ENCODE assay signal across 21 cellular contexts in genomic region chr17:83179378-83179777, GRCh38.
A peak's percentile ranks its signal among the peaks of the same experiment; 100 is the strongest.
DNase-seq lines count a peak whose midpoint lies in the region; TF ChIP-seq lines count a peak whose summit lies in the region.
"Had no signal": no experiment of that assay in that cellular context is flagged by ENCODE, and none has a peak within 500 bp of the region (broad histone marks: within the 10 kb centered on the region; RNA-seq: fewer than 3 reads in every experiment).

No MANE protein-coding gene starts in this region.

- no peak overlapping the region for H3K4me3 Mint-ChIP-seq in dendritic cell treated with granulocyte-macrophage colony-stimulating factor and Interleukin-4, amounts not matched to agents 40 ng/mL and 50 ng/mL, for 4 days
- H3K4me3 Mint-ChIP-seq in nephron (no peak overlapping the region), Caco-2 (ENCODE audit: unreplicated experiment) (no peak overlapping the region)
- H3K4me3 Mint-ChIP-seq: activated T-cell treated with anti-CD3 and anti-CD28 coated beads, Interleukin-2, amount 50 U/mL, for 72 hours; CD14-positive monocyte; stimulated activated naive CD8-positive, alpha-beta T cell treated with anti-CD3 and anti-CD28 coated beads, Interleukin-15, Interleukin-2, amounts not matched to agents 100 ng/mL and 50 ng/mL, for 24 hours had no signal

- H3K36me3 ChIP-seq in Caco-2 (ENCODE audit: control insufficient read depth, insufficient read depth, low read length) = no peaks in the 10 kb centered on the region
- H3K36me3 ChIP-seq: spleen had no signal

- H3K4me3 ChIP-seq in Caco-2 (ENCODE audit: low read depth, low read length) = no peak overlapping the region
- H3K4me3 ChIP-seq: spleen had no signal

- TF ChIP-seq CTCF in nephron (IDR thresholded peaks at IDR 0.05; ENCODE audit: unreplicated experiment in 3 of 3) (no peak), Caco-2 (IDR thresholded peaks at IDR 0.05; ENCODE audit: insufficient read depth in 1 of 2, low read depth in 1 of 2, low read length in 1 of 2, severe bottlenecking in 1 of 2, unreplicated experiment in 1 of 2) (no peak)

- H3K27me3 ChIP-seq in Caco-2 (replicated peaks; ENCODE audit: control insufficient read depth, insufficient read depth, low read length) = no peaks in the 10 kb centered on the region
- H3K27me3 ChIP-seq: spleen had no signal

- H3K27ac Mint-ChIP-seq in dendritic cell treated with granulocyte-macrophage colony-stimulating factor and Interleukin-4, amounts not matched to agents 40 ng/mL and 50 ng/mL, for 4 days = peak overlapping the region; percentile 8
- H3K27ac Mint-ChIP-seq in nephron (peak overlapping the region; percentile 2 to 63 (median 11)), Caco-2 (ENCODE audit: unreplicated experiment) (no peak overlapping the region)
- H3K27ac Mint-ChIP-seq: activated T-cell treated with anti-CD3 and anti-CD28 coated beads, Interleukin-2, amount 50 U/mL, for 72 hours; CD14-positive monocyte; stimulated activated naive CD8-positive, alpha-beta T cell treated with anti-CD3 and anti-CD28 coated beads, Interleukin-15, Interleukin-2, amounts not matched to agents 100 ng/mL and 50 ng/mL, for 24 hours had no signal

- BruUV-seq in Caco-2 (replicated peaks; lab: Mats Ljungman, UMichigan) = no TSS peak

- peaks cover 38% of the 10 kb centered on the region for H3K4me1 Mint-ChIP-seq in dendritic cell treated with granulocyte-macrophage colony-stimulating factor and Interleukin-4, amounts not matched to agents 40 ng/mL and 50 ng/mL, for 4 days (ENCODE audit: low read depth)
- peaks cover 55% of the 10 kb centered on the region for H3K4me1 Mint-ChIP-seq in nephron
- H3K4me1 Mint-ChIP-seq in Caco-2 (ENCODE audit: low read depth, unreplicated experiment) = no peaks in the 10 kb centered on the region

- peak; percentile 77 for DNase-seq in DMS153 treated with DMSO at 0.1 percent for 48 hours (lab: John Stamatoyannopoulos, UW; ENCODE audit: unreplicated experiment)
- DNase-seq in DMS153 (lab: John Stamatoyannopoulos, UW) = no peak
- peak; percentile 3 for DNase-seq in 8988T
- no peak for DNase-seq in UCSD-AML1 (lab: John Stamatoyannopoulos, UW; ENCODE audit: unreplicated experiment)
- DNase-seq in hypothalamus (lab: John Stamatoyannopoulos, UW) = no peak
- no peak for DNase-seq in Caco-2
- DNase-seq: activated CD4-positive, alpha-beta T cell treated with anti-CD3 and anti-CD28 coated beads, Interleukin-2, amount 50 U/mL, for 4 hours; activated T-cell treated with anti-CD3 and anti-CD28 coated beads, Interleukin-2, amount 50 U/mL, for 72 hours; anterior cingulate cortex; effector CD4-positive, alpha-beta T cell; EL; foreskin fibroblast; HCEC 1CT; NCI-H2227 treated with DMSO at 0.1 percent for 48 hours; occipital lobe; spleen; T1000 had no signal

- no peaks in the 10 kb centered on the region for H3K9me3 Mint-ChIP-seq in dendritic cell treated with granulocyte-macrophage colony-stimulating factor and Interleukin-4, amounts not matched to agents 40 ng/mL and 50 ng/mL, for 4 days
- H3K9me3 Mint-ChIP-seq in nephron (no peaks in the 10 kb centered on the region), Caco-2 (ENCODE audit: unreplicated experiment) (no peaks in the 10 kb centered on the region)
- H3K9me3 Mint-ChIP-seq: activated T-cell treated with anti-CD3 and anti-CD28 coated beads, Interleukin-2, amount 50 U/mL, for 72 hours; CD14-positive monocyte; stimulated activated naive CD8-positive, alpha-beta T cell treated with anti-CD3 and anti-CD28 coated beads, Interleukin-15, Interleukin-2, amounts not matched to agents 100 ng/mL and 50 ng/mL, for 24 hours had no signal

- CTCF ChIA-PET in Caco-2 (lab: Charles Lee) = no interaction called here

- peaks cover 11% of the 10 kb centered on the region for H3K4me1 ChIP-seq in Caco-2

- H3K9me3 ChIP-seq in Caco-2 = no peaks in the 10 kb centered on the region
- H3K9me3 ChIP-seq: spleen had no signal

- intact Hi-C loops in dendritic cell treated with granulocyte-macrophage colony-stimulating factor and Interleukin-4, amounts not matched to agents 40 ng/mL and 50 ng/mL, for 4 days (cut with micrococcal nuclease) = no loop called here
- intact Hi-C loops in Caco-2 (cut with micrococcal nuclease; ENCODE audit: unreplicated experiment) = no loop called here

- POLR2A ChIA-PET in Caco-2 (lab: Charles Lee) = no interaction called here

- H3K27me3 Mint-ChIP-seq in dendritic cell treated with granulocyte-macrophage colony-stimulating factor and Interleukin-4, amounts not matched to agents 40 ng/mL and 50 ng/mL, for 4 days = peaks cover 11% of the 10 kb centered on the region
- H3K27me3 Mint-ChIP-seq in nephron (ENCODE audit: low read depth) = peaks cover 23% of the 10 kb centered on the region
- H3K27me3 Mint-ChIP-seq in Caco-2 (ENCODE audit: insufficient read depth, unreplicated experiment) = no peaks in the 10 kb centered on the region
- H3K27me3 Mint-ChIP-seq: stimulated activated naive CD8-positive, alpha-beta T cell treated with anti-CD3 and anti-CD28 coated beads, Interleukin-15, Interleukin-2, amounts not matched to agents 100 ng/mL and 50 ng/mL, for 24 hours had no signal

- H3K36me3 Mint-ChIP-seq in dendritic cell treated with granulocyte-macrophage colony-stimulating factor and Interleukin-4, amounts not matched to agents 40 ng/mL and 50 ng/mL, for 4 days (ENCODE audit: low read depth) = no peaks in the 10 kb centered on the region
- no peaks in the 10 kb centered on the region for H3K36me3 Mint-ChIP-seq in nephron (ENCODE audit: low read depth)
- H3K36me3 Mint-ChIP-seq in Caco-2 (ENCODE audit: insufficient read depth, unreplicated experiment) = peaks cover 2% of the 10 kb centered on the region
- H3K36me3 Mint-ChIP-seq: CD14-positive monocyte had no signal

Comparison
In these comparisons a context has a peak if more than half of its experiments do, and no peak if none do; other contexts are left out.
1. DNase-seq: peak in DMS153 treated with DMSO at 0.1 percent for 48 hours (single experiment) and 8988T (single experiment); none in DMS153 (single experiment), UCSD-AML1 (single experiment), hypothalamus (0 of 51) and Caco-2 (0 of 2).